8 cellular contexts compared by ENCODE assay signal in genomic region chr13:102870677-102871415, GRCh38. TPM values are rescaled to one million over a fixed set of nuclear protein-coding genes. Genes with fewer than 3 reads are reported as not detected.
DNase-seq lines count a peak whose midpoint lies in the region; ATAC-seq and TF ChIP-seq lines count a peak whose summit lies in the region.

No MANE protein-coding gene starts in this region.

- H3F3A ChIP-seq in PC-3 (ENCODE audit: low read length, unreplicated experiment), result no peaks in the 10 kb centered on the region

- H4K20me1 ChIP-seq in PC-3 (ENCODE audit: low read length), result no peaks in the 10 kb centered on the region

- H3K4me3 ChIP-seq in PC-3 (ENCODE audit: low read length), result no peak overlapping the region
- no peak overlapping the region for H3K4me3 ChIP-seq in aorta (ENCODE audit: low read length in 2 of 2)

- H3K9me2 ChIP-seq in PC-3 (replicated peaks; ENCODE audit: low read length), result no peaks in the 10 kb centered on the region

- POLR2A ChIA-PET in PC-3 (lab: Charles Lee; ENCODE audit: unreplicated experiment), result no interaction called here

- ATAC-seq in GM19397 (IDR thresholded peaks at IDR 0.05; ENCODE audit: unreplicated experiment) (peak; percentile 92), HG03469 (IDR thresholded peaks at IDR 0.05; ENCODE audit: unreplicated experiment) (peak; percentile 61), PC-3 (peak; percentile 72), foreskin keratinocyte (peak; percentile 84), aorta (ENCODE audit: low FRiP score) (peak; percentile 68)

- WGBS in aorta, 2 donors, result 43 to 45% methylated on average over 22 of the region's 22 CpGs

- H2AFZ ChIP-seq in PC-3 (ENCODE audit: low read length), result peak overlapping the region; percentile 45; the same call in 1 of the 2 replicates

- intact Hi-C loops in PC-3 (cut with micrococcal nuclease), result no loop called here
- intact Hi-C loops in aorta (cut with DNase I), result no loop called here

- peaks cover 4% of the 10 kb centered on the region; the same call in 1 of the 2 replicates for H3K36me3 ChIP-seq in PC-3 (ENCODE audit: low read depth, low read length)
- peaks cover 4 to 17% of the 10 kb centered on the region in 2 donors for H3K36me3 ChIP-seq in aorta (ENCODE audit: control insufficient read depth in 1 of 2, insufficient read depth in 2 of 2, low read length in 1 of 2)

- no peak overlapping the region for H3K9ac ChIP-seq in PC-3 (ENCODE audit: low read length)

- no peaks in the 10 kb centered on the region for H3K27me3 ChIP-seq in PC-3 (ENCODE audit: low read length)
- H3K27me3 ChIP-seq in foreskin keratinocyte, result no peaks in the 10 kb centered on the region
- no peaks in the 10 kb centered on the region for H3K27me3 ChIP-seq in aorta (ENCODE audit: control insufficient read depth in 1 of 2, insufficient read depth in 2 of 2, low read length in 1 of 2)

- H3K27ac ChIP-seq in PC-3 (ENCODE audit: low read length), result no peak overlapping the region
- H3K27ac ChIP-seq in foreskin keratinocyte, result no peak overlapping the region
- no peak overlapping the region for H3K27ac ChIP-seq in aorta (ENCODE audit: low read depth in 1 of 2, low read length in 2 of 2)

- H3K79me2 ChIP-seq in PC-3 (ENCODE audit: low read length), result no peaks in the 10 kb centered on the region

- no peaks in the 10 kb centered on the region for H3K9me3 ChIP-seq in PC-3 (ENCODE audit: low read length)
- H3K9me3 ChIP-seq in aorta (ENCODE audit: control insufficient read depth, low read length), result no peaks in the 10 kb centered on the region

- TF ChIP-seq CTCF in PC-3 (conservative IDR thresholded peaks at IDR 0.05; ENCODE audit: low read depth, low read length), result peak; percentile 81
- TF ChIP-seq CTCF in foreskin keratinocyte (conservative IDR thresholded peaks at IDR 0.05), result peak; percentile 93

- no peak overlapping the region for H3K4me2 ChIP-seq in PC-3 (ENCODE audit: low read length)

- CTCF ChIA-PET in PC-3 (lab: Charles Lee), result interaction anchor here (0.7 kb wide), 1 partner anchor 87 kb away, joined by 3 read pairs; no protein-coding TSS in a partner anchor

- peaks cover 16% of the 10 kb centered on the region for H3K4me1 ChIP-seq in PC-3 (ENCODE audit: insufficient read depth, low read length)
- peaks cover 23% of the 10 kb centered on the region for H3K4me1 ChIP-seq in foreskin keratinocyte
- H3K4me1 ChIP-seq in aorta (ENCODE audit: control insufficient read depth in 1 of 2, insufficient read depth in 2 of 2, low read length in 2 of 2), result peaks cover 0 to 2% of the 10 kb centered on the region in 2 donors

- BruUV-seq in PC-3 (replicated peaks; lab: Mats Ljungman, UMichigan), result no TSS peak

- DNase-seq in DMS79 (lab: John Stamatoyannopoulos, UW) (peak; percentile 43), PC-3 (peak; percentile 63), foreskin keratinocyte (peak in 1 of 2 donors; percentile 43), nucleus accumbens (lab: John Stamatoyannopoulos, UW) (peak in 52 of 56 donors; percentile 6 to 84 (median 50)), aorta (no peak)
- DNase-seq in activated gamma-delta T cell treated with anti-CD3 and anti-CD28 coated beads, Interleukin-2, amount 50 U/mL, for 16 hours (ENCODE audit: low read depth), result peak; percentile 29

RNA-seq across cellular contexts. Expression of gene ERCC5, which starts 25.0 kb away (rescaled TPM):
- total RNA-seq in PC-3 (2014; rRNA removed) (19.3 and 23.7 TPM in 2 replicates), foreskin keratinocyte (65.3 and 65.4 TPM in 2 replicates), aorta (10 to 100 TPM; 30.5 to 53.4 TPM)
- polyA plus RNA-seq in foreskin keratinocyte (39.5 and 41.4 TPM in 2 replicates), aorta (10 to 100 TPM; 25.8 to 81.8 TPM)

Comparison
In these comparisons a context has a peak if more than half of its experiments do, and no peak if none do; other contexts are left out.
1. DNase-seq: peak in DMS79 (single experiment), PC-3 (single experiment), activated gamma-delta T cell treated with anti-CD3 and anti-CD28 coated beads, Interleukin-2, amount 50 U/mL, for 16 hours (single experiment) and nucleus accumbens (52 of 56); none in aorta (0 of 2).
2. Peak in every context shown above with its lines, with median percentiles within 50 percentile points of each other: ATAC-seq.